In the genomic region with DNA sequence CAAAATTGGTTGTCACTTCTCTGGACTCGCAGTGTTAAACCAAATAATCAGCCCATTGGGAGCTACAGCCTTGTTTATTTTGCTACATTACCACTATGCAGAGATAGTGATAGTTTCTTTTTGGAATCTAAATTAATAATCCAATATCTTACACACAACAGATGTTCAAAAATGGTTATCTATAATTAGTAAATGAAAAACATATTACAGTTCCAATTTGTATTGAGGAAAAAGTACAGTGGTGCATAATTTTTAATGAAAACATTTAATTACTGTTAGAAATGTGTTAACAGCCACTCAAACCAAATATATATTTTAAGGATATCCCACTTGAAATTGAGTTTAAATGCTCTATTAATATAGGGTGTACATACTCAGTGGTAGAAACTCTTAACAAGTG, we compare ENCODE assay signal across 22 cellular contexts.
"Had no signal": no experiment of that assay in that cellular context is flagged by ENCODE, and none has a peak within 500 bp of the region (broad histone marks: within the 10 kb centered on the region; RNA-seq: fewer than 3 reads in every experiment).

No MANE protein-coding gene starts in this region.

- H3K9me3 ChIP-seq: colonic mucosa, esophagus muscularis mucosa, esophagus squamous epithelium, gastrocnemius medialis, gastroesophageal sphincter, heart left ventricle, heart right ventricle had no signal

- DNase-seq: colonic mucosa; cortex of kidney; dorsolateral prefrontal cortex; effector CD4-positive, alpha-beta T cell; effector CD8-positive, alpha-beta T cell; effector memory CD4-positive, alpha-beta T cell; effector memory CD8-positive, alpha-beta T cell; endodermal cell; erythroblast; esophagus squamous epithelium; foreskin melanocyte; gastrocnemius medialis; glutamatergic neuron; head of caudate nucleus; heart left ventricle; heart right ventricle had no signal

- H3K27me3 ChIP-seq: colonic mucosa, esophagus muscularis mucosa, esophagus squamous epithelium, foreskin keratinocyte, gastrocnemius medialis, gastroesophageal sphincter, heart left ventricle, heart right ventricle had no signal

- H3K27ac Mint-ChIP-seq: dendritic cell treated with granulocyte-macrophage colony-stimulating factor and Interleukin-4, amounts not matched to agents 40 ng/mL and 50 ng/mL, for 4 days; effector memory CD8-positive, alpha-beta T cell; endodermal cell had no signal

- H3K4me1 Mint-ChIP-seq: endodermal cell had no signal

- ATAC-seq: effector memory CD8-positive, alpha-beta T cell; esophagus mucosa; gastrocnemius medialis; gastroesophageal sphincter; heart left ventricle; heart right ventricle had no signal

- H3K27ac ChIP-seq: colonic mucosa, coronary artery, dorsolateral prefrontal cortex, esophagus muscularis mucosa, esophagus squamous epithelium, foreskin keratinocyte, gastrocnemius medialis, gastroesophageal sphincter, heart left ventricle, heart right ventricle had no signal

- H3K4me3 Mint-ChIP-seq: dendritic cell treated with granulocyte-macrophage colony-stimulating factor and Interleukin-4, amounts not matched to agents 40 ng/mL and 50 ng/mL, for 4 days; effector memory CD8-positive, alpha-beta T cell; endodermal cell had no signal

- H3K4me3 ChIP-seq: colonic mucosa, coronary artery, dorsolateral prefrontal cortex, esophagus muscularis mucosa, esophagus squamous epithelium, gastrocnemius medialis, gastroesophageal sphincter, heart left ventricle, heart right ventricle had no signal

- H3K27me3 Mint-ChIP-seq: dendritic cell treated with granulocyte-macrophage colony-stimulating factor and Interleukin-4, amounts not matched to agents 40 ng/mL and 50 ng/mL, for 4 days; effector memory CD8-positive, alpha-beta T cell had no signal

- H3K9me3 Mint-ChIP-seq: dendritic cell treated with granulocyte-macrophage colony-stimulating factor and Interleukin-4, amounts not matched to agents 40 ng/mL and 50 ng/mL, for 4 days; effector memory CD8-positive, alpha-beta T cell had no signal

- H3K36me3 ChIP-seq: colonic mucosa, esophagus muscularis mucosa, esophagus squamous epithelium, gastrocnemius medialis, gastroesophageal sphincter, heart left ventricle, heart right ventricle had no signal

- H3K4me1 ChIP-seq: colonic mucosa, esophagus muscularis mucosa, gastrocnemius medialis, gastroesophageal sphincter had no signal
